Comparison of ENCODE assay signal across 8 cellular contexts in the genomic region with DNA sequence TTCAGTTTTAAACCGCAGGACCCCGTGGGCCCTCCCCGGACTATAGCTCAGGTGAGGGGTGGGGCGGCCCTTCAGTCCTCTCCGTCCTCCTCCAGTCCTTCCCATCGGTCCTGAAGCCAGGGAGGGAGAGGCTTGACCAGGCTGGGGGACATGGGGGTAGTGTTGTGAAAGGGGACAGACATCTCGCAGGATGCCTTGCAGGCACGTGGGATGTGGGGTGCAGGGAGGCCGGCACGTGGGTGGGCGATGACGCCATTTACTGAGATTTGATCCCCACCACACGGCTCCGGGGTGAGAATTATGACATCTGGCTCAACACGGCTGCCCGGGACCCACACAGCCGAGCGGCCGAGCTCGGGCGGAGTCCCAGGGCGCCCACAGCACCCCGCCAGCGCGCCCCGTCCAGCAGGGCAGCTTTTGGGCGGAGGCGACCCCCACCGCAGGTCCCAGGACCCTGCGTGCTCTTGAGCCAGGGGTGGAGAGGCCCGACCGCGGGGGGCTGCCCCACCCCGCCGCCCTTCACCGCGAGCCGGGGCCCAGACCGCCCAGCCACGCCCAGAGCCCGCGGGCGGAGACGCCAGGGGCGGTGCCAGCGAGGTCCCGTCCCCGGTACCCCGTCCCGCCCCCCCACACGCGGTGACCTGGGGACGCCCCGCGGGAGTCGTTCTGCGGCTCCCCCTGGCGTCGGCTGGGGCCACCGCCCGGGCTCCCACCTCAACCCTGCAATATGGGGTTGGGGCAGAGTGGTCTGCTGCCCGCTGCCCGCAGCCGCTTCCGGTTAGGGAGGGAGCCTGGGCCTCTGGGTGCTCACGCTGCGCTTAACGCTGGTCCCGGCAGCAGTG. TPM values are rescaled to one million over a fixed set of nuclear protein-coding genes. Genes with fewer than 3 reads are reported as not detected.
DNase-seq lines count a peak whose midpoint lies in the region; ATAC-seq and TF ChIP-seq lines count a peak whose summit lies in the region.

No MANE protein-coding gene starts in this region.

- intact Hi-C loops in CD4-positive, alpha-beta T cell (cut with DNase I, micrococcal nuclease): loop anchor here (1.0 to 2.0 kb wide), 3 partner anchors 16 to 398 kb away; no protein-coding TSS in a partner anchor
- intact Hi-C loops in psoas muscle (cut with DNase I) (loop anchor here in 1 of 2 donors (5.0 kb wide), 1 partner anchor 136 kb away; no protein-coding TSS in a partner anchor), vagina (cut with DNase I) (no loop called here)

- no peak overlapping the region for H3K27ac ChIP-seq in CD4-positive, alpha-beta T cell (ENCODE audit: low read depth, low read length)
- H3K27ac ChIP-seq in psoas muscle (no peak overlapping the region), vagina (peak overlapping the region; percentile 74)

- CTCF ChIA-PET in CD4-positive, alpha-beta T cell (lab: Charles Lee): interaction anchor here (2.6 kb wide), 1 partner anchor 14 kb away, joined by 8 read pairs; no protein-coding TSS in a partner anchor

- peak overlapping the region; percentile 45 for H3K4me3 ChIP-seq in fibroblast of villous mesenchyme (ENCODE audit: low read depth, low read length)
- H3K4me3 ChIP-seq in psoas muscle: peak overlapping the region; percentile 68
- H3K4me3 ChIP-seq in vagina: peak overlapping the region; percentile 45 to 68

- H3K4me1 ChIP-seq in psoas muscle (no peaks in the 10 kb centered on the region), vagina (peaks cover 24% of the 10 kb centered on the region)

- no peak overlapping the region for H3K27ac Mint-ChIP-seq in CD4-positive, alpha-beta T cell

- no peaks in the 10 kb centered on the region for H3K36me3 Mint-ChIP-seq in CD4-positive, alpha-beta T cell (ENCODE audit: low read depth)
- H3K36me3 Mint-ChIP-seq in activated T-cell treated with anti-CD3 and anti-CD28 coated beads, Interleukin-2, amount 50 U/mL, for 4 hours (ENCODE audit: insufficient read depth): no peaks in the 10 kb centered on the region

- no peaks in the 10 kb centered on the region for H3K4me1 Mint-ChIP-seq in CD4-positive, alpha-beta T cell (ENCODE audit: low read depth)
- H3K4me1 Mint-ChIP-seq in activated T-cell treated with anti-CD3 and anti-CD28 coated beads, Interleukin-2, amount 50 U/mL, for 4 hours (ENCODE audit: low read depth): peaks cover 4% of the 10 kb centered on the region

- H3K9me3 ChIP-seq in CD4-positive, alpha-beta T cell (ENCODE audit: control insufficient read depth, low read length): no peaks in the 10 kb centered on the region
- H3K9me3 ChIP-seq in psoas muscle (peaks cover 4% of the 10 kb centered on the region), vagina (no peaks in the 10 kb centered on the region)

- no peaks in the 10 kb centered on the region for H3K9me3 Mint-ChIP-seq in CD4-positive, alpha-beta T cell
- H3K9me3 Mint-ChIP-seq in activated T-cell treated with anti-CD3 and anti-CD28 coated beads, Interleukin-2, amount 50 U/mL, for 4 hours: no peaks in the 10 kb centered on the region

- H3K27me3 ChIP-seq in CD4-positive, alpha-beta T cell (ENCODE audit: control insufficient read depth, insufficient read depth, low read length): peaks cover 9% of the 10 kb centered on the region
- H3K27me3 ChIP-seq in psoas muscle (ENCODE audit: insufficient read depth in 3 of 3, low read length in 2 of 3) (peaks cover 0 to 7% (median 2%) of the 10 kb centered on the region in 3 donors), vagina (no peaks in the 10 kb centered on the region)

- H3K4me3 Mint-ChIP-seq in CD4-positive, alpha-beta T cell: peak overlapping the region; percentile 11
- H3K4me3 Mint-ChIP-seq in activated T-cell treated with anti-CD3 and anti-CD28 coated beads, Interleukin-2, amount 50 U/mL, for 4 hours: peak overlapping the region; percentile 64

- TF ChIP-seq CTCF in CD4-positive, alpha-beta T cell (IDR thresholded peaks at IDR 0.05): peak; percentile 71
- TF ChIP-seq CTCF in fibroblast of villous mesenchyme (IDR thresholded peaks at IDR 0.05; ENCODE audit: insufficient read depth, low read depth, low read length): peak; percentile 39
- TF ChIP-seq CTCF in psoas muscle (IDR thresholded peaks at IDR 0.05): peak; percentile 35
- peak in 2 of 3 experiments; percentile 34 to 55 for TF ChIP-seq CTCF in vagina (IDR thresholded peaks at IDR 0.05)

- POLR2A ChIA-PET in CD4-positive, alpha-beta T cell (lab: Charles Lee): no interaction called here

- H3K36me3 ChIP-seq in psoas muscle (ENCODE audit: insufficient read depth in 1 of 2, low read depth in 1 of 2) (no peaks in the 10 kb centered on the region), vagina (no peaks in the 10 kb centered on the region)

- no peak for TF ChIP-seq POLR2A in vagina (IDR thresholded peaks at IDR 0.05)

- peaks cover 15% of the 10 kb centered on the region for H3K27me3 Mint-ChIP-seq in CD4-positive, alpha-beta T cell
- peaks cover 13% of the 10 kb centered on the region for H3K27me3 Mint-ChIP-seq in activated T-cell treated with anti-CD3 and anti-CD28 coated beads, Interleukin-2, amount 50 U/mL, for 4 hours (ENCODE audit: low read depth)

- ATAC-seq in CD4-positive, alpha-beta T cell (ENCODE audit: poor library complexity): peak; percentile 95
- ATAC-seq in GM21786 (IDR thresholded peaks at IDR 0.05; ENCODE audit: unreplicated experiment) (peak; percentile 67), psoas muscle (peak; percentile 48 to 85 (median 72)), HG02610 (IDR thresholded peaks at IDR 0.05; ENCODE audit: unreplicated experiment) (no peak)
- peak; percentile 94 to 96 for ATAC-seq in activated T-cell treated with anti-CD3 and anti-CD28 coated beads, Interleukin-2, amount 50 U/mL, for 4 hours

- 6 to 10% (median 8%) methylated on average over 53 to 68 of the region's 69 CpGs for WGBS in psoas muscle, 3 donors

- peak; percentile 57 to 80 (median 68) for DNase-seq in CD4-positive, alpha-beta T cell
- DNase-seq in NCI-H69 (lab: John Stamatoyannopoulos, UW): peak; percentile 67
- DNase-seq in activated T-cell treated with anti-CD3 and anti-CD28 coated beads, Interleukin-2, amount 50 U/mL, for 4 hours: peak; percentile 73
- DNase-seq in fibroblast of villous mesenchyme (ENCODE audit: low read depth): peak; percentile 71
- DNase-seq in psoas muscle: peak; percentile 63 to 74
- no peak for DNase-seq in vagina (ENCODE audit: extremely low spot score in 2 of 2)

RNA-seq across cellular contexts. Expression of gene EXOC3L4, which starts 3.3 kb away (rescaled TPM):
- total RNA-seq in CD4-positive, alpha-beta T cell: not detected
- not detected for total RNA-seq in activated T-cell treated with anti-CD3 and anti-CD28 coated beads, Interleukin-2, amount 50 U/mL, for 4 hours
- total RNA-seq in fibroblast of villous mesenchyme (under 0.01 TPM in 1 of 2 replicates, not detected in the other), psoas muscle (under 1 TPM in 2 of 4 donors, not detected in 2; 0.23 to 0.30 TPM), vagina (8.6 TPM)
- polyA plus RNA-seq in psoas muscle: under 1 TPM in 2 of 3 donors, not detected in 1; 0.12 to 0.33 TPM

RNA-seq across cellular contexts. Expression of gene LBHD2, which starts 7.3 kb away (rescaled TPM):
- not detected for total RNA-seq in CD4-positive, alpha-beta T cell
- total RNA-seq in activated T-cell treated with anti-CD3 and anti-CD28 coated beads, Interleukin-2, amount 50 U/mL, for 4 hours: not detected
- total RNA-seq in fibroblast of villous mesenchyme (not detected in 2 replicates), psoas muscle (not detected), vagina (not detected)
- polyA plus RNA-seq in psoas muscle: not detected

RNA-seq across cellular contexts. Expression of gene TNFAIP2, which starts 32.0 kb away (rescaled TPM):
- 1 to 10 TPM; 4.4 to 6.1 TPM for total RNA-seq in CD4-positive, alpha-beta T cell
- 10 to 100 TPM in 1 of 3 donors, 1 to 10 TPM in 2; 1.4 to 10.4 (median 6.4) TPM for total RNA-seq in activated T-cell treated with anti-CD3 and anti-CD28 coated beads, Interleukin-2, amount 50 U/mL, for 4 hours
- total RNA-seq in fibroblast of villous mesenchyme: 122 and 240 TPM in 2 replicates
- total RNA-seq in psoas muscle: 100 to 1,000 TPM in 1 of 4 donors, 10 to 100 TPM in 3; 25.7 to 146 (median 39.1) TPM
- polyA plus RNA-seq in psoas muscle: 10 to 100 TPM; 32.2 to 97.4 (median 52.3) TPM
- total RNA-seq in vagina: 82.7 TPM

RNA-seq across cellular contexts. Expression of gene CDC42BPB, which starts 33.9 kb away (rescaled TPM):
- total RNA-seq in CD4-positive, alpha-beta T cell: 1 to 10 TPM; 6.6 to 7.6 TPM
- total RNA-seq in activated T-cell treated with anti-CD3 and anti-CD28 coated beads, Interleukin-2, amount 50 U/mL, for 4 hours: 1 to 10 TPM; 2.8 to 6.6 (median 5.1) TPM
- total RNA-seq in fibroblast of villous mesenchyme: 104 and 122 TPM in 2 replicates
- total RNA-seq in psoas muscle: 10 to 100 TPM; 34.2 to 57.4 (median 40.1) TPM
- 10 to 100 TPM; 20.2 to 43.8 (median 39.6) TPM for polyA plus RNA-seq in psoas muscle
- total RNA-seq in vagina: 105 TPM

Comparison
In these comparisons a context has a peak if more than half of its experiments do, and no peak if none do; other contexts are left out.
1. DNase-seq: peak in CD4-positive, alpha-beta T cell (10 of 10), NCI-H69 (single experiment), activated T-cell treated with anti-CD3 and anti-CD28 coated beads, Interleukin-2, amount 50 U/mL, for 4 hours (single experiment), fibroblast of villous mesenchyme (single experiment) and psoas muscle (2 of 2); none in vagina (0 of 2).
2. Peak in every context shown above with its lines, with median percentiles within 50 percentile points of each other: CTCF ChIP-seq and H3K4me3 ChIP-seq.